Comparison of ENCODE assay signal across 9 cellular contexts in genomic region chr16:50244504-50245416, GRCh38. TPM values are rescaled to one million over a fixed set of nuclear protein-coding genes. Genes with fewer than 3 reads are reported as not detected.
DNase-seq lines count a peak whose midpoint lies in the region; ATAC-seq, FAIRE-seq and TF ChIP-seq lines count a peak whose summit lies in the region.
"Had no signal": no experiment of that assay in that cellular context is flagged by ENCODE, and none has a peak within 500 bp of the region (broad histone marks: within the 10 kb centered on the region; RNA-seq: fewer than 3 reads in every experiment).

No MANE protein-coding gene starts in this region.

- H3K9me3 ChIP-seq in CD4-positive, alpha-beta T cell (ENCODE audit: control insufficient read depth, low read length), result no peaks in the 10 kb centered on the region
- H3K9me3 ChIP-seq in Karpas-422 (ENCODE audit: low read length), result no peaks in the 10 kb centered on the region
- H3K9me3 ChIP-seq in naive thymus-derived CD4-positive, alpha-beta T cell (ENCODE audit: control insufficient read depth in 2 of 3, low read length in 3 of 3), result no peaks in the 10 kb centered on the region

- H2AFZ ChIP-seq in Karpas-422 (ENCODE audit: low read length), result no peak overlapping the region

- no peak for DNase-seq in CD4-positive, alpha-beta T cell
- peak; percentile 31 for DNase-seq in Karpas-422
- DNase-seq in bronchial epithelial cell (ENCODE audit: low read depth), result peak; percentile 11
- no peak for DNase-seq in naive thymus-derived CD4-positive, alpha-beta T cell
- DNase-seq in midbrain (lab: John Stamatoyannopoulos, UW), result no peak
- DNase-seq in GDM1 (lab: John Stamatoyannopoulos, UW), result no peak
- DNase-seq in COR-L47 (lab: John Stamatoyannopoulos, UW), result no peak
- DNase-seq in NCI-H2081 (lab: John Stamatoyannopoulos, UW), result no peak

- H3K4me3 Mint-ChIP-seq in CD4-positive, alpha-beta T cell, result peak overlapping the region; percentile 83
- peak overlapping the region; percentile 58 to 82 (median 76) for H3K4me3 Mint-ChIP-seq in naive thymus-derived CD4-positive, alpha-beta T cell

- no peaks in the 10 kb centered on the region for H3K9me3 Mint-ChIP-seq in CD4-positive, alpha-beta T cell
- H3K9me3 Mint-ChIP-seq in naive thymus-derived CD4-positive, alpha-beta T cell, result no peaks in the 10 kb centered on the region

- H3K4me3 ChIP-seq in Karpas-422 (ENCODE audit: low read length) (no peak overlapping the region), bronchial epithelial cell (ENCODE audit: low read depth, low read length) (peak overlapping the region; percentile 65)
- H3K4me3 ChIP-seq in naive thymus-derived CD4-positive, alpha-beta T cell (ENCODE audit: low read length), result peak overlapping the region; percentile 42

- intact Hi-C loops in CD4-positive, alpha-beta T cell (cut with DNase I, micrococcal nuclease), result no loop called here
- intact Hi-C loops in naive thymus-derived CD4-positive, alpha-beta T cell (cut with micrococcal nuclease), result loop anchor here in 1 of 2 donors (1.0 to 2.0 kb wide), 2 partner anchors 22 to 503 kb away; partner anchors contain the start of gene ADCY7

- no peaks in the 10 kb centered on the region for H3K9me2 ChIP-seq in Karpas-422 (replicated peaks; ENCODE audit: insufficient read depth, low read length)

- H3K36me3 Mint-ChIP-seq in CD4-positive, alpha-beta T cell (ENCODE audit: low read depth), result no peaks in the 10 kb centered on the region
- H3K36me3 Mint-ChIP-seq in naive thymus-derived CD4-positive, alpha-beta T cell, result peaks cover 0 to 4% (median 0%) of the 10 kb centered on the region in 5 donors

- H4K20me1 ChIP-seq in Karpas-422 (ENCODE audit: insufficient read depth, low read depth, low read length), result no peaks in the 10 kb centered on the region

- peaks cover 6% of the 10 kb centered on the region; the same call in 1 of the 2 replicates for H3K4me1 ChIP-seq in Karpas-422 (ENCODE audit: low read length)
- peaks cover 6 to 8% of the 10 kb centered on the region in 2 donors for H3K4me1 ChIP-seq in naive thymus-derived CD4-positive, alpha-beta T cell (ENCODE audit: control insufficient read depth in 2 of 2, insufficient read depth in 2 of 2, low read length in 2 of 2)

- CTCF ChIA-PET in CD4-positive, alpha-beta T cell (lab: Charles Lee), result no interaction called here
- CTCF ChIA-PET in naive thymus-derived CD4-positive, alpha-beta T cell (lab: Charles Lee), result interaction anchor here (1.3 kb wide), 1 partner anchor 40 kb away, joined by 3 read pairs; no protein-coding TSS in a partner anchor

- H3K4me1 Mint-ChIP-seq in CD4-positive, alpha-beta T cell (ENCODE audit: low read depth), result peaks cover 7% of the 10 kb centered on the region
- H3K4me1 Mint-ChIP-seq in naive thymus-derived CD4-positive, alpha-beta T cell, result peaks cover 0 to 16% (median 6%) of the 10 kb centered on the region in 7 donors

- POLR2A ChIA-PET in CD4-positive, alpha-beta T cell (lab: Charles Lee), result interaction anchor here (0.9 to 1.3 kb wide), 2 partner anchors 30 to 110 kb away, joined by 4 to 5 read pairs; no protein-coding TSS in a partner anchor
- POLR2A ChIA-PET in naive thymus-derived CD4-positive, alpha-beta T cell (lab: Charles Lee), result interaction anchor here (0.9 kb wide), 1 partner anchor 30 kb away, joined by 5 read pairs; no protein-coding TSS in a partner anchor

- ATAC-seq in CD4-positive, alpha-beta T cell (ENCODE audit: poor library complexity), result no peak
- ATAC-seq in naive thymus-derived CD4-positive, alpha-beta T cell, result no peak

- H3K4me2 ChIP-seq in Karpas-422 (ENCODE audit: low read depth, low read length, poor library complexity, severe bottlenecking), result peak overlapping the region; percentile 60

- no peak for FAIRE-seq in bronchial epithelial cell (lab: Jason Lieb, UNC)
- FAIRE-seq: frontal cortex had no signal

- no peaks in the 10 kb centered on the region for H3K27me3 ChIP-seq in CD4-positive, alpha-beta T cell (ENCODE audit: control insufficient read depth, insufficient read depth, low read length)
- H3K27me3 ChIP-seq in Karpas-422 (ENCODE audit: low read length) (no peaks in the 10 kb centered on the region), bronchial epithelial cell (ENCODE audit: control insufficient read depth, insufficient read depth, low read length) (no peaks in the 10 kb centered on the region)
- no peaks in the 10 kb centered on the region for H3K27me3 ChIP-seq in naive thymus-derived CD4-positive, alpha-beta T cell (ENCODE audit: control insufficient read depth in 2 of 2, insufficient read depth in 2 of 2, low read length in 2 of 2)

- no peak overlapping the region for H3K27ac Mint-ChIP-seq in CD4-positive, alpha-beta T cell
- H3K27ac Mint-ChIP-seq in naive thymus-derived CD4-positive, alpha-beta T cell, result peak overlapping the region in 4 of 9 donors; percentile 41 to 80 (median 61)

- H3K9ac ChIP-seq in Karpas-422 (ENCODE audit: low read length), result no peak overlapping the region

- no peaks in the 10 kb centered on the region for H3K79me2 ChIP-seq in Karpas-422 (ENCODE audit: low read length)

- no peaks in the 10 kb centered on the region for H3K36me3 ChIP-seq in Karpas-422 (ENCODE audit: insufficient read depth, low read length)
- H3K36me3 ChIP-seq in bronchial epithelial cell (ENCODE audit: control insufficient read depth, insufficient read depth, low read length), result no peaks in the 10 kb centered on the region
- H3K36me3 ChIP-seq in naive thymus-derived CD4-positive, alpha-beta T cell (ENCODE audit: control insufficient read depth in 2 of 3, insufficient read depth in 3 of 3, low read length in 3 of 3), result no peaks in the 10 kb centered on the region

- H3K27me3 Mint-ChIP-seq in CD4-positive, alpha-beta T cell, result no peaks in the 10 kb centered on the region
- peaks cover 0 to 17% (median 0%) of the 10 kb centered on the region in 5 donors for H3K27me3 Mint-ChIP-seq in naive thymus-derived CD4-positive, alpha-beta T cell

- no peak overlapping the region for H3K27ac ChIP-seq in CD4-positive, alpha-beta T cell (ENCODE audit: low read depth, low read length)
- H3K27ac ChIP-seq in Karpas-422 (ENCODE audit: low read length), result no peak overlapping the region
- no peak overlapping the region for H3K27ac ChIP-seq in naive thymus-derived CD4-positive, alpha-beta T cell (ENCODE audit: low read depth, low read length)

- TF ChIP-seq CTCF in CD4-positive, alpha-beta T cell (IDR thresholded peaks at IDR 0.05), result no peak
- TF ChIP-seq CTCF in bronchial epithelial cell (IDR thresholded peaks at IDR 0.05; ENCODE audit: insufficient read depth, low read length, severe bottlenecking), result no peak

RNA-seq across cellular contexts. Expression of gene ADCY7, which starts 21.6 kb away (rescaled TPM):
- total RNA-seq in CD4-positive, alpha-beta T cell, result 100 to 1,000 TPM; 136 to 147 TPM
- 27.5 and 45.5 TPM in 2 replicates for total RNA-seq in Karpas-422 (2014; rRNA removed; shearing (Covaris generic); ENCODE audit: low replicate concordance)
- total RNA-seq in bronchial epithelial cell, result 29.2 and 61.7 TPM in 2 replicates
- total RNA-seq in naive thymus-derived CD4-positive, alpha-beta T cell, result 100 to 1,000 TPM; 179 to 326 (median 208) TPM
- 10 to 100 TPM; 62.6 to 85.7 TPM for polyA plus RNA-seq in naive thymus-derived CD4-positive, alpha-beta T cell

Comparison
In these comparisons a context has a peak if more than half of its experiments do, and no peak if none do; other contexts are left out.
1. DNase-seq: peak in Karpas-422 (single experiment) and bronchial epithelial cell (single experiment); none in CD4-positive, alpha-beta T cell (0 of 10), naive thymus-derived CD4-positive, alpha-beta T cell (0 of 9), midbrain (single experiment), GDM1 (single experiment), COR-L47 (single experiment) and NCI-H2081 (0 of 2).